Comparison of ENCODE assay signal across 8 cellular contexts in genomic region chr7:140646931-140647647, GRCh38. TPM values are rescaled to one million over a fixed set of nuclear protein-coding genes. Genes with fewer than 3 reads are reported as not detected.
DNase-seq lines count a peak whose midpoint lies in the region; ATAC-seq and TF ChIP-seq lines count a peak whose summit lies in the region.

No MANE protein-coding gene starts in this region.

- H3K27me3 Mint-ChIP-seq in activated CD4-positive, alpha-beta T cell treated with anti-CD3 and anti-CD28 coated beads for 36 hours = peaks cover 19% of the 10 kb centered on the region
- peaks cover 30% of the 10 kb centered on the region for H3K27me3 Mint-ChIP-seq in T-helper 17 cell

- H3K4me3 ChIP-seq in GM23248 (no peak overlapping the region), MM.1S (ENCODE audit: low read length) (no peak overlapping the region)
- H3K4me3 ChIP-seq in effector memory CD4-positive, alpha-beta T cell (ENCODE audit: insufficient read depth, low read depth, low read length, poor library complexity, severe bottlenecking) = no peak overlapping the region

- H4K20me1 ChIP-seq in GM23248 (ENCODE audit: insufficient read depth) (no peaks in the 10 kb centered on the region), MM.1S (ENCODE audit: insufficient read depth, low read length) (no peaks in the 10 kb centered on the region)

- DNase-seq in activated CD4-positive, alpha-beta T cell treated with anti-CD3 and anti-CD28 coated beads for 36 hours = peak; percentile 57
- no peak for DNase-seq in activated CD4-positive, alpha-beta T cell treated with anti-CD3 and anti-CD28 coated beads for 1 hour
- DNase-seq in GM23248 = peak; percentile 63
- peak; percentile 57 for DNase-seq in MM.1S
- no peak for DNase-seq in T-helper 17 cell
- DNase-seq in effector CD8-positive, alpha-beta T cell (lab: John Stamatoyannopoulos, UW) = peak; percentile 7
- DNase-seq in midbrain (lab: John Stamatoyannopoulos, UW) = peak; percentile 34
- no peak for DNase-seq in effector memory CD4-positive, alpha-beta T cell

- no peaks in the 10 kb centered on the region for H3K9me3 ChIP-seq in GM23248 (ENCODE audit: low read depth)
- no peaks in the 10 kb centered on the region for H3K9me3 ChIP-seq in MM.1S (replicated peaks; ENCODE audit: insufficient read depth, low read length)
- H3K9me3 ChIP-seq in T-helper 17 cell (ENCODE audit: control insufficient read depth, low read length, poor library complexity, severe bottlenecking) = no peaks in the 10 kb centered on the region
- no peaks in the 10 kb centered on the region for H3K9me3 ChIP-seq in effector memory CD4-positive, alpha-beta T cell (ENCODE audit: control insufficient read depth, low read length)

- no peaks in the 10 kb centered on the region for H3K4me1 Mint-ChIP-seq in activated CD4-positive, alpha-beta T cell treated with anti-CD3 and anti-CD28 coated beads for 36 hours
- peaks cover 7% of the 10 kb centered on the region for H3K4me1 Mint-ChIP-seq in T-helper 17 cell

- H3K27ac Mint-ChIP-seq in activated CD4-positive, alpha-beta T cell treated with anti-CD3 and anti-CD28 coated beads for 36 hours = no peak overlapping the region
- H3K27ac Mint-ChIP-seq in T-helper 17 cell = no peak overlapping the region

- no peak overlapping the region for H3K4me3 Mint-ChIP-seq in activated CD4-positive, alpha-beta T cell treated with anti-CD3 and anti-CD28 coated beads for 36 hours
- no peak overlapping the region for H3K4me3 Mint-ChIP-seq in T-helper 17 cell

- intact Hi-C loops in activated CD4-positive, alpha-beta T cell treated with anti-CD3 and anti-CD28 coated beads for 36 hours (cut with DNase I, micrococcal nuclease) = no loop called here

- H3K4me2 ChIP-seq in GM23248 (ENCODE audit: unreplicated experiment) (no peak overlapping the region), MM.1S (ENCODE audit: low read depth, low read length) (no peak overlapping the region)

- H3K9me2 ChIP-seq in GM23248 (ENCODE audit: insufficient read depth) (no peaks in the 10 kb centered on the region), MM.1S (replicated peaks; ENCODE audit: insufficient read depth, low read length) (no peaks in the 10 kb centered on the region)

- ATAC-seq in activated CD4-positive, alpha-beta T cell treated with anti-CD3 and anti-CD28 coated beads for 36 hours = peak; percentile 76
- ATAC-seq in T-helper 17 cell = peak; percentile 89

- WGBS in GM23248 (ENCODE audit: low coverage in 1 of 2, low lambda C conversion rate in 2 of 2, missing lambda C conversion rate in 2 of 2), 2 experiments = 25 to 33% methylated on average over 8 of the region's 8 CpGs

- H3F3A ChIP-seq in GM23248 (ENCODE audit: insufficient read depth) = peaks cover 5% of the 10 kb centered on the region; the same call in 1 of the 2 replicates
- H3F3A ChIP-seq in MM.1S (ENCODE audit: insufficient read depth, low read length) = no peaks in the 10 kb centered on the region

- in situ Hi-C loops in GM23248 (cut with MboI) = no loop called here

- H3K27ac ChIP-seq in GM23248 (no peak overlapping the region), MM.1S (ENCODE audit: low read length) (no peak overlapping the region)
- no peak overlapping the region for H3K27ac ChIP-seq in effector memory CD4-positive, alpha-beta T cell (ENCODE audit: insufficient read depth, low read length, poor library complexity, severe bottlenecking)

- H3K79me2 ChIP-seq in GM23248 (ENCODE audit: insufficient read depth) (no peaks in the 10 kb centered on the region), MM.1S (ENCODE audit: low read length) (no peaks in the 10 kb centered on the region)

- H3K36me3 Mint-ChIP-seq in activated CD4-positive, alpha-beta T cell treated with anti-CD3 and anti-CD28 coated beads for 36 hours (ENCODE audit: low read depth) = no peaks in the 10 kb centered on the region
- no peaks in the 10 kb centered on the region for H3K36me3 Mint-ChIP-seq in T-helper 17 cell (ENCODE audit: low read depth)

- H3K4me1 ChIP-seq in GM23248 (ENCODE audit: insufficient read depth) (peaks cover 7% of the 10 kb centered on the region; the same call in 1 of the 2 replicates), MM.1S (ENCODE audit: low read length) (no peaks in the 10 kb centered on the region)
- no peaks in the 10 kb centered on the region for H3K4me1 ChIP-seq in effector memory CD4-positive, alpha-beta T cell (ENCODE audit: control insufficient read depth, insufficient read depth, low read length, poor library complexity, severe bottlenecking)

- no peaks in the 10 kb centered on the region for H3K36me3 ChIP-seq in GM23248 (ENCODE audit: low read depth)
- H3K36me3 ChIP-seq in MM.1S (replicated peaks; ENCODE audit: insufficient read depth, low read length) = no peaks in the 10 kb centered on the region
- H3K36me3 ChIP-seq in effector memory CD4-positive, alpha-beta T cell (ENCODE audit: control insufficient read depth, insufficient read depth, low read length) = no peaks in the 10 kb centered on the region

- H3K9me3 Mint-ChIP-seq in activated CD4-positive, alpha-beta T cell treated with anti-CD3 and anti-CD28 coated beads for 36 hours (ENCODE audit: low read depth) = no peaks in the 10 kb centered on the region

- H3K9ac ChIP-seq in GM23248 (no peak overlapping the region), MM.1S (ENCODE audit: low read length) (no peak overlapping the region)

- POLR2A ChIA-PET in activated CD4-positive, alpha-beta T cell treated with anti-CD3 and anti-CD28 coated beads for 36 hours (lab: Charles Lee) = interaction anchor here (0.6 kb wide), 1 partner anchor 40 kb away, joined by 3 read pairs; no protein-coding TSS in a partner anchor

- peak; percentile 75 for TF ChIP-seq CTCF in MM.1S (IDR thresholded peaks at IDR 0.05; ENCODE audit: low read length)

- no peaks in the 10 kb centered on the region for H3K27me3 ChIP-seq in GM23248 (replicated peaks; ENCODE audit: insufficient read depth)
- H3K27me3 ChIP-seq in MM.1S (replicated peaks; ENCODE audit: insufficient read depth, low read length) = peaks cover 12% of the 10 kb centered on the region
- H3K27me3 ChIP-seq in effector memory CD4-positive, alpha-beta T cell (replicated peaks; ENCODE audit: control insufficient read depth, insufficient read depth, low read length, poor library complexity, severe bottlenecking) = peaks cover under 1% of the 10 kb centered on the region

- CTCF ChIA-PET in activated CD4-positive, alpha-beta T cell treated with anti-CD3 and anti-CD28 coated beads for 36 hours (lab: Charles Lee) = interaction anchor here (1.2 to 2.0 kb wide), 2 partner anchors 127 to 170 kb away, joined by 3 to 7 read pairs; no protein-coding TSS in a partner anchor

- H2AFZ ChIP-seq in GM23248 (no peak overlapping the region), MM.1S (ENCODE audit: low read length) (no peak overlapping the region)

RNA-seq across cellular contexts. Expression of gene DENND2A, which starts 6.5 kb away (rescaled TPM):
- total RNA-seq in activated CD4-positive, alpha-beta T cell treated with anti-CD3 and anti-CD28 coated beads for 36 hours = not detected
- 2.2 and 2.4 TPM in 2 replicates for total RNA-seq in GM23248 (2014; rRNA removed; shearing (Covaris generic))
- 0.78 and 1.6 TPM in 2 replicates for polyA plus RNA-seq in GM23248 (2016; fragmentation: Nextera tagmentation; extraction: Ambion mirVana)
- total RNA-seq in T-helper 17 cell = not detected

RNA-seq across cellular contexts. Expression of gene ADCK2, which starts 25.7 kb away (rescaled TPM):
- total RNA-seq in activated CD4-positive, alpha-beta T cell treated with anti-CD3 and anti-CD28 coated beads for 36 hours = 10 to 100 TPM; 16.5 to 25.7 TPM
- total RNA-seq in GM23248 (2014; rRNA removed; shearing (Covaris generic)) = 27.1 and 29.0 TPM in 2 replicates
- 9.1 and 10.0 TPM in 2 replicates for polyA plus RNA-seq in GM23248 (2016; fragmentation: Nextera tagmentation; extraction: Ambion mirVana)
- 10 to 100 TPM; 12.7 to 17.9 TPM for total RNA-seq in T-helper 17 cell

RNA-seq across cellular contexts. Expression of gene NDUFB2, which starts 49.4 kb away (rescaled TPM):
- total RNA-seq in activated CD4-positive, alpha-beta T cell treated with anti-CD3 and anti-CD28 coated beads for 36 hours = 100 to 1,000 TPM in 1 of 2 experiments, 10 to 100 TPM in 1; 83.8 to 162 TPM
- total RNA-seq in GM23248 (2014; rRNA removed; shearing (Covaris generic)) = 236 and 324 TPM in 2 replicates
- 411 and 432 TPM in 2 replicates for polyA plus RNA-seq in GM23248 (2016; fragmentation: Nextera tagmentation; extraction: Ambion mirVana)
- total RNA-seq in T-helper 17 cell = 100 to 1,000 TPM in 1 of 2 donors, 10 to 100 TPM in 1; 92.5 to 109 TPM

Comparison
In these comparisons a context has a peak if more than half of its experiments do, and no peak if none do; other contexts are left out.
1. DNase-seq: peak in activated CD4-positive, alpha-beta T cell treated with anti-CD3 and anti-CD28 coated beads for 36 hours (single experiment), GM23248 (single experiment), MM.1S (single experiment), effector CD8-positive, alpha-beta T cell (single experiment) and midbrain (single experiment); none in activated CD4-positive, alpha-beta T cell treated with anti-CD3 and anti-CD28 coated beads for 1 hour (single experiment), T-helper 17 cell (0 of 3) and effector memory CD4-positive, alpha-beta T cell (0 of 3).